ENCODE assay signal across 8 cellular contexts in genomic region chr12:3753549-3754284, GRCh38. TPM values are rescaled to one million over a fixed set of nuclear protein-coding genes. Genes with fewer than 3 reads are reported as not detected.
DNase-seq lines count a peak whose midpoint lies in the region; ATAC-seq, FAIRE-seq and TF ChIP-seq lines count a peak whose summit lies in the region.

No MANE protein-coding gene starts in this region.

- H3K27ac ChIP-seq in pancreas = peak overlapping the region in 3 of 4 donors; percentile 59 to 71 (median 68)

- DNase-seq in GM12891 (ENCODE audit: insufficient read length, low spot score) (no peak), NCI-H69 (lab: John Stamatoyannopoulos, UW) (peak; percentile 77), endothelial cell (ENCODE audit: low spot score) (no peak), pancreas (no peak)

- ATAC-seq in pancreas (peak in 3 of 4 donors; percentile 2 to 5 (median 4)), HG03095 (IDR thresholded peaks at IDR 0.05; ENCODE audit: unreplicated experiment) (no peak), GM18511 (IDR thresholded peaks at IDR 0.05; ENCODE audit: unreplicated experiment) (no peak), HG03025 (IDR thresholded peaks at IDR 0.05; ENCODE audit: low FRiP score, unreplicated experiment) (no peak), HG02973 (IDR thresholded peaks at IDR 0.05; ENCODE audit: unreplicated experiment) (no peak)

- 76 to 81% methylated on average over 9 of the region's 9 CpGs for WGBS in pancreas, 2 donors

- no peak overlapping the region for H3K27ac Mint-ChIP-seq in endothelial cell (ENCODE audit: unreplicated experiment)

- no peaks in the 10 kb centered on the region for H3K27me3 ChIP-seq in pancreas

- no peaks in the 10 kb centered on the region for H3K36me3 Mint-ChIP-seq in endothelial cell (ENCODE audit: low read depth, unreplicated experiment)

- no peaks in the 10 kb centered on the region for H3K9me3 ChIP-seq in pancreas

- TF ChIP-seq POLR2A in GM12891 (IDR thresholded peaks at IDR 0.05; ENCODE audit: low read depth, low read length) = no peak

- peak overlapping the region; percentile 65 for H3K4me3 Mint-ChIP-seq in endothelial cell (ENCODE audit: unreplicated experiment)

- no peaks in the 10 kb centered on the region for H3K36me3 ChIP-seq in pancreas

- FAIRE-seq in GM12891 (lab: Jason Lieb, UNC) (peak; percentile 64), pancreas (lab: Jason Lieb, UNC) (no peak)

- H3K9me3 Mint-ChIP-seq in endothelial cell (ENCODE audit: unreplicated experiment) = no peaks in the 10 kb centered on the region

- TF ChIP-seq CTCF in endothelial cell (IDR thresholded peaks at IDR 0.05; ENCODE audit: unreplicated experiment) (no peak), pancreas (IDR thresholded peaks at IDR 0.05) (no peak)

- H3K4me1 ChIP-seq in pancreas = peaks cover 5 to 24% (median 22%) of the 10 kb centered on the region in 3 donors

- peaks cover 17% of the 10 kb centered on the region for H3K4me1 Mint-ChIP-seq in endothelial cell (ENCODE audit: unreplicated experiment)

- intact Hi-C loops in pancreas (cut with DNase I) = no loop called here

- H3K27me3 Mint-ChIP-seq in endothelial cell (ENCODE audit: unreplicated experiment) = peaks cover 6% of the 10 kb centered on the region

- H3K4me3 ChIP-seq in pancreas = peak overlapping the region in 3 of 4 donors; percentile 44 to 66 (median 63)

TF ChIP-seq in GM12891, 5 proteins besides CTCF, POLR2A, EP300 and RAD21:
- TF ChIP-seq POU2F2 (IDR thresholded peaks at IDR 0.05; ENCODE audit: low read depth, low read length) = no peak
TF ChIP-seq in GM12891: peak in this region for 0.

RNA-seq across cellular contexts. Expression of gene CRACR2A, which starts 0.8 kb away (rescaled TPM):
- 6.4 TPM for polyA plus RNA-seq in GM12891 (2012; ENCODE audit: low read depth, missing spikeins)
- total RNA-seq in endothelial cell (ENCODE audit: unreplicated experiment) (6.5 TPM), pancreas (10 to 100 TPM in 1 of 6 donors, 1 to 10 TPM in 5; 4.9 to 10.3 (median 8.6) TPM)
- 1 to 10 TPM; 1.5 to 4.2 TPM for polyA plus RNA-seq in pancreas

Comparison
In these comparisons a context has a peak if more than half of its experiments do, and no peak if none do; other contexts are left out.
1. ATAC-seq: peak in pancreas (3 of 4); none in HG03095 (single experiment), GM18511 (single experiment), HG03025 (single experiment) and HG02973 (single experiment).